10 cellular contexts compared by ENCODE assay signal in genomic region chr14:96297000-96297399, GRCh38. TPM values are rescaled to one million over a fixed set of nuclear protein-coding genes. Genes with fewer than 3 reads are reported as not detected.
DNase-seq lines count a peak whose midpoint lies in the region; ATAC-seq, FAIRE-seq and TF ChIP-seq lines count a peak whose summit lies in the region.
"Had no signal": no experiment of that assay in that cellular context is flagged by ENCODE, and none has a peak within 500 bp of the region (broad histone marks: within the 10 kb centered on the region; RNA-seq: fewer than 3 reads in every experiment).

No MANE protein-coding gene starts in this region.

- no peaks in the 10 kb centered on the region for H3K4me1 ChIP-seq in CD4-positive, alpha-beta memory T cell (ENCODE audit: insufficient read depth, low read length)
- H3K4me1 ChIP-seq in HepG2 (ENCODE audit: insufficient read depth, low read length) = no peaks in the 10 kb centered on the region

- CTCF ChIA-PET in CD4-positive, alpha-beta memory T cell (lab: Charles Lee; ENCODE audit: partially characterized antibody) = interaction anchor here (0.9 to 5.0 kb wide), 7 partner anchors 11 to 130 kb away, joined by 3 to 36 read pairs (median 6); no protein-coding TSS in a partner anchor
- CTCF ChIA-PET in HepG2 (lab: Yijun Ruan, JAX; ENCODE audit: low intra/inter-chr PET ratio, low total read pairs) = interaction anchor here (0.6 to 3.0 kb wide), 2 partner anchors 127 to 197 kb away, joined by 3 to 44 read pairs; no protein-coding TSS in a partner anchor

- H3K4me2 ChIP-seq in HepG2 (ENCODE audit: low read depth, low read length) = no peak overlapping the region

- peaks cover 30 to 42% of the 10 kb centered on the region in 2 donors for H3K36me3 Mint-ChIP-seq in CD4-positive, alpha-beta memory T cell

- H3K9me3 ChIP-seq in CD4-positive, alpha-beta memory T cell (ENCODE audit: control insufficient read depth in 1 of 2, low read length in 2 of 2) = no peaks in the 10 kb centered on the region
- H3K9me3 ChIP-seq in HepG2 (ENCODE audit: low read length) = no peaks in the 10 kb centered on the region

- H3K9ac ChIP-seq in HepG2 (ENCODE audit: insufficient read depth, low read depth, low read length) = no peak overlapping the region

- WGBS in HepG2 (ENCODE audit: low lambda C conversion rate) = 89% methylated on average over 2 of the region's 2 CpGs

- no peaks in the 10 kb centered on the region for H3K27me3 Mint-ChIP-seq in CD4-positive, alpha-beta memory T cell

- intact Hi-C loops in CD4-positive, alpha-beta memory T cell (cut with micrococcal nuclease) = no loop called here
- intact Hi-C loops in HepG2 (cut with micrococcal nuclease; ENCODE audit: unreplicated experiment) = loop anchor here (1.0 kb wide), 1 partner anchor 127 kb away; no protein-coding TSS in a partner anchor

- peaks cover 5% of the 10 kb centered on the region for H3K36me3 ChIP-seq in CD4-positive, alpha-beta memory T cell (ENCODE audit: insufficient read depth, low read length)
- H3K36me3 ChIP-seq in HepG2 (replicated peaks in 1 of 2; ENCODE audit: control insufficient read depth in 1 of 2, insufficient read depth in 2 of 2, low read length in 2 of 2) = peaks cover 0 to 6% of the 10 kb centered on the region in 2 experiments; a peak in 1 of 5 replicates

- in situ Hi-C loops in HepG2 (cut with HindIII; ENCODE audit: extremely low pct_ligation_motif_present, low pct_unique_long_range_greater_than_20kb) = loop anchor here (5.0 kb wide), 1 partner anchor 125 kb away; no protein-coding TSS in a partner anchor

- TF ChIP-seq POLR2A in HepG2 (IDR thresholded peaks at IDR 0.05; ENCODE audit: insufficient read depth in 1 of 2, low read depth in 2 of 2, low read length in 2 of 2) = no peak

- POLR2A ChIA-PET in CD4-positive, alpha-beta memory T cell (lab: Charles Lee; ENCODE audit: partially characterized antibody) = no interaction called here
- POLR2A ChIA-PET in HepG2 (lab: Yijun Ruan, JAX) = no interaction called here

- ATAC-seq in HepG2 = no peak
- ATAC-seq in HG02852 (IDR thresholded peaks at IDR 0.05; ENCODE audit: unreplicated experiment) = no peak
- ATAC-seq in GM18858 (IDR thresholded peaks at IDR 0.05; ENCODE audit: unreplicated experiment) = no peak

- no peak overlapping the region for H3K4me3 ChIP-seq in CD4-positive, alpha-beta memory T cell (ENCODE audit: low read length in 2 of 2)
- no peak overlapping the region for H3K4me3 ChIP-seq in HepG2 (replicated peaks in 1 of 3; ENCODE audit: insufficient read depth in 1 of 3, low read depth in 2 of 3, low read length in 3 of 3)

- no peaks in the 10 kb centered on the region for H3K27me3 ChIP-seq in CD4-positive, alpha-beta memory T cell (ENCODE audit: insufficient read depth, low read length)
- H3K27me3 ChIP-seq in HepG2 (ENCODE audit: control insufficient read depth in 1 of 2, insufficient read depth in 2 of 2, low read length in 2 of 2) = no peaks in the 10 kb centered on the region

- no TSS peak for BruUV-seq in HepG2 (replicated peaks; lab: Mats Ljungman, UMichigan)

- TF ChIP-seq CTCF in VCaP (conservative IDR thresholded peaks at IDR 0.05) = peak; percentile 78
- peak; percentile 23; the same call in 1 of the 2 replicates for TF ChIP-seq CTCF in HepG2 (CRISPR knock-in tag; IDR thresholded peaks at IDR 0.05)

- peaks cover 0 to 2% (median 0%) of the 10 kb centered on the region in 8 donors for H3K9me3 Mint-ChIP-seq in CD4-positive, alpha-beta memory T cell

- no peaks in the 10 kb centered on the region for H4K20me1 ChIP-seq in HepG2 (ENCODE audit: insufficient read depth, low read length)

- H3K79me2 ChIP-seq in HepG2 (ENCODE audit: insufficient read depth, low read length) = no peaks in the 10 kb centered on the region

- no peak for TF ChIP-seq EP300 in Ishikawa (IDR thresholded peaks at IDR 0.05; ENCODE audit: borderline replicate concordance)
- no peak for TF ChIP-seq EP300 in HepG2 (IDR thresholded peaks at IDR 0.05; ENCODE audit: low read depth in 2 of 2, low read length in 2 of 2)
- TF ChIP-seq EP300 in HepG2 (CRISPR knock-in tag; IDR thresholded peaks at IDR 0.05; ENCODE audit: borderline replicate concordance) = no peak

- H3K4me1 Mint-ChIP-seq in CD4-positive, alpha-beta memory T cell = no peaks in the 10 kb centered on the region

- no peak overlapping the region for H3K27ac Mint-ChIP-seq in CD4-positive, alpha-beta memory T cell

- TF ChIP-seq RAD21 in Ishikawa (IDR thresholded peaks at IDR 0.05; ENCODE audit: low read depth) (peak; percentile 52), HepG2 (CRISPR knock-in tag; IDR thresholded peaks at IDR 0.05) (no peak)

- H2AFZ ChIP-seq in HepG2 (ENCODE audit: low read length) = no peak overlapping the region

- FAIRE-seq in HepG2 (lab: Jason Lieb, UNC) = no peak

- no peak overlapping the region for H3K27ac ChIP-seq in CD4-positive, alpha-beta memory T cell (ENCODE audit: low read depth, low read length)
- H3K27ac ChIP-seq in VCaP = peak overlapping the region; percentile 20; the same call in 1 of the 2 replicates
- H3K27ac ChIP-seq in HepG2 (ENCODE audit: extremely low read length, insufficient read depth, low read length) = no peak overlapping the region

- no peak overlapping the region for H3K4me3 Mint-ChIP-seq in CD4-positive, alpha-beta memory T cell

- DNase-seq in CD4-positive, alpha-beta memory T cell = peak in 4 of 5 donors; percentile 24 to 37 (median 32)
- DNase-seq in HepG2 (ENCODE audit: low spot score) (peak; percentile 12), SKM-1 treated with dmso at 0.1 percent for 144 hours (lab: John Stamatoyannopoulos, UW; ENCODE audit: unreplicated experiment) (no peak)
- DNase-seq in activated naive CD4-positive, alpha-beta T cell (lab: John Stamatoyannopoulos, UW) = no peak
- DNase-seq: activated CD8-positive, alpha-beta memory T cell treated with anti-CD3 and anti-CD28 coated beads, Interleukin-2, amount 50 U/mL, for 48 hours had no signal

TF ChIP-seq in Ishikawa, 13 proteins besides CTCF, POLR2A, EP300 and RAD21 (continues in another document):
- TF ChIP-seq FOXM1 (IDR thresholded peaks at IDR 0.05; ENCODE audit: borderline replicate concordance, low read depth) (no peak), USF1 (IDR thresholded peaks at IDR 0.05) (no peak), TCF12 (IDR thresholded peaks at IDR 0.05; ENCODE audit: low read depth) (no peak), MAX (IDR thresholded peaks at IDR 0.05) (no peak), TAF1 (IDR thresholded peaks at IDR 0.05; ENCODE audit: low read depth) (no peak), NFIC (IDR thresholded peaks at IDR 0.05) (no peak), CREB1 (IDR thresholded peaks at IDR 0.05; ENCODE audit: low read depth) (no peak)

TF ChIP-seq in HepG2, 621 proteins besides CTCF, POLR2A, EP300 and RAD21:
- TF ChIP-seq STAG1 (CRISPR knock-in tag; IDR thresholded peaks at IDR 0.05) (peak; percentile 56), ZFX (CRISPR knock-in tag; IDR thresholded peaks at IDR 0.05; ENCODE audit: low read depth) (no peak), SMC3 (IDR thresholded peaks at IDR 0.05; ENCODE audit: low read length) (peak; percentile 14; the same call in 1 of the 2 replicates)
TF ChIP-seq in HepG2: peak in this region for 2.

RNA-seq across cellular contexts. Expression of gene BDKRB1, which starts 41.0 kb away (rescaled TPM):
- not detected for total RNA-seq in CD4-positive, alpha-beta memory T cell
- polyA plus RNA-seq in CD4-positive, alpha-beta memory T cell = not detected
- total RNA-seq in HepG2 (2016; rRNA removed; fragmentation: Illumina TruSeq; extraction: Trizol) = not detected in 2 replicates
- total RNA-seq in HepG2 (2016; cell fraction: cytosol; rRNA removed; fragmentation: Illumina TruSeq; extraction: Trizol; ENCODE audit: low read depth) = not detected in 2 replicates
- not detected in 2 replicates for total RNA-seq in HepG2 (2016; cell fraction: insoluble cytoplasmic fraction; rRNA removed; fragmentation: Illumina TruSeq; extraction: Trizol)
- total RNA-seq in HepG2 (2016; cell fraction: membrane; rRNA removed; fragmentation: Illumina TruSeq; extraction: Trizol) = not detected in 2 replicates
- total RNA-seq in HepG2 (2016; cell fraction: nucleus; rRNA removed; fragmentation: Illumina TruSeq; extraction: Trizol) = not detected in 2 replicates
- 0.05 TPM in 1 of 2 replicates, not detected in the other for polyA plus RNA-seq in HepG2 (2011; rRNA removed)
- polyA plus RNA-seq in HepG2 (2011; cell fraction: cytosol; rRNA removed) = not detected in 2 replicates
- polyA plus RNA-seq in HepG2 (2011; cell fraction: nucleus; rRNA removed) = not detected in 2 replicates
- polyA plus RNA-seq in HepG2 (2012) = not detected in 2 replicates
- polyA plus RNA-seq in HepG2 (2016; cell fraction: cytosol; fragmentation: Illumina TruSeq; extraction: Trizol; ENCODE audit: low read depth) = not detected in 2 replicates
- polyA plus RNA-seq in HepG2 (2016; cell fraction: insoluble cytoplasmic fraction; fragmentation: Illumina TruSeq; extraction: Trizol; ENCODE audit: low read depth) = not detected in 2 replicates
- polyA plus RNA-seq in HepG2 (2016; cell fraction: membrane; fragmentation: Illumina TruSeq; extraction: Trizol; ENCODE audit: low read depth) = not detected in 2 replicates
- polyA plus RNA-seq in HepG2 (2016; cell fraction: nucleus; fragmentation: Illumina TruSeq; extraction: Trizol; ENCODE audit: insufficient read depth, low read depth) = not detected in 2 replicates
- 20.3 TPM in 1 of 2 replicates, not detected in the other for polyA minus RNA-seq in HepG2 (2011; rRNA and poly(A)+ RNA removed; ENCODE audit: low replicate concordance)
- polyA minus RNA-seq in HepG2 (2011; cell fraction: cytosol; rRNA and poly(A)+ RNA removed) = 0.62 TPM in 1 of 2 replicates, not detected in the other
- not detected in 2 replicates for polyA minus RNA-seq in HepG2 (2011; cell fraction: nucleus; rRNA and poly(A)+ RNA removed)
- total RNA-seq: pulmonary artery endothelial cell had no signal

Comparison
In these comparisons a context has a peak if more than half of its experiments do, and no peak if none do; other contexts are left out.
1. DNase-seq: peak in CD4-positive, alpha-beta memory T cell (4 of 5) and HepG2 (single experiment); none in activated naive CD4-positive, alpha-beta T cell (0 of 4) and SKM-1 treated with dmso at 0.1 percent for 144 hours (single experiment).